In the genomic region with DNA sequence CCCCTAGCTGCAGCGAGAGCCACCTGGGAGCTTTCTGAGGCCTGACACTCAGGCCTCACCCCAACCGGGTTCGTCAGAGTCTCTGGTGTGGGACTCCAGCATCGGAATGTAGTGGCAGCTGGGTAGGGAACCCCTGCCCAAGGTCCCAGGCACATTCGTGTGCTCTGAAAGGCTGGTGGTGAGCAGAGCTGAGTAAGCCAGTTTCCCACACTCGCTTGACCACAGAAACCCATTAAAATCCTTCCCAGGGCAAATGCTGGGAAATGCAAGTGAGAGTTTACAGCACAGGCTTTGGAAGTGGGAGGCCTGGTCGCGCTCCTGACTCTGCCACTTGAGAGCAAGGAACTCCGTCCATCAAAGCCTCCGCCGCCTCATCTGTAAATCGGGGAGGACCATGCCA, we compare ENCODE assay signal across 1 cellular context.
TF ChIP-seq lines count a peak whose summit lies in the region.

No MANE protein-coding gene starts in this region.

TF ChIP-seq in HepG2, 621 proteins besides CTCF, POLR2A, EP300 and RAD21:
- no peak for TF ChIP-seq RAD51 (IDR thresholded peaks at IDR 0.05; ENCODE audit: borderline replicate concordance)
- peak; percentile 23; the same call in 1 of the 2 replicates for TF ChIP-seq ZBTB38 (CRISPR knock-in tag; IDR thresholded peaks at IDR 0.05)
- TF ChIP-seq, protein P1, sequence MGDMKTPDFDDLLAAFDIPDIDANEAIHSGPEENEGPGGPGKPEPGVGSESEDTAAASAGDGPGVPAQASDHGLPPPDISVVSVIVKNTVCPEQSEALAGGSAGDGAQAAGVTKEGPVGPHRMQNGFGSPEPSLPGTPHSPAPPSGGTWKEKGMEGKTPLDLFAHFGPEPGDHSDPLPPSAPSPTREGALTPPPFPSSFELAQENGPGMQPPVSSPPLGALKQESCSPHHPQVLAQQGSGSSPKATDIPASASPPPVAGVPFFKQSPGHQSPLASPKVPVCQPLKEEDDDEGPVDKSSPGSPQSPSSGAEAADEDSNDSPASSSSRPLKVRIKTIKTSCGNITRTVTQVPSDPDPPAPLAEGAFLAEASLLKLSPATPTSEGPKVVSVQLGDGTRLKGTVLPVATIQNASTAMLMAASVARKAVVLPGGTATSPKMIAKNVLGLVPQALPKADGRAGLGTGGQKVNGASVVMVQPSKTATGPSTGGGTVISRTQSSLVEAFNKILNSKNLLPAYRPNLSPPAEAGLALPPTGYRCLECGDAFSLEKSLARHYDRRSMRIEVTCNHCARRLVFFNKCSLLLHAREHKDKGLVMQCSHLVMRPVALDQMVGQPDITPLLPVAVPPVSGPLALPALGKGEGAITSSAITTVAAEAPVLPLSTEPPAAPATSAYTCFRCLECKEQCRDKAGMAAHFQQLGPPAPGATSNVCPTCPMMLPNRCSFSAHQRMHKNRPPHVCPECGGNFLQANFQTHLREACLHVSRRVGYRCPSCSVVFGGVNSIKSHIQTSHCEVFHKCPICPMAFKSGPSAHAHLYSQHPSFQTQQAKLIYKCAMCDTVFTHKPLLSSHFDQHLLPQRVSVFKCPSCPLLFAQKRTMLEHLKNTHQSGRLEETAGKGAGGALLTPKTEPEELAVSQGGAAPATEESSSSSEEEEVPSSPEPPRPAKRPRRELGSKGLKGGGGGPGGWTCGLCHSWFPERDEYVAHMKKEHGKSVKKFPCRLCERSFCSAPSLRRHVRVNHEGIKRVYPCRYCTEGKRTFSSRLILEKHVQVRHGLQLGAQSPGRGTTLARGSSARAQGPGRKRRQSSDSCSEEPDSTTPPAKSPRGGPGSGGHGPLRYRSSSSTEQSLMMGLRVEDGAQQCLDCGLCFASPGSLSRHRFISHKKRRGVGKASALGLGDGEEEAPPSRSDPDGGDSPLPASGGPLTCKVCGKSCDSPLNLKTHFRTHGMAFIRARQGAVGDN (CRISPR knock-in tag; IDR thresholded peaks at IDR 0.05): 0 out of 2 replicates have a peak, but pooled peaks have one; percentile 12
